34 cellular contexts compared by ENCODE assay signal in genomic region chr9:85213650-85214607, GRCh38.
DNase-seq lines count a peak whose midpoint lies in the region; ATAC-seq and TF ChIP-seq lines count a peak whose summit lies in the region.
"Had no signal": no experiment of that assay in that cellular context is flagged by ENCODE, and none has a peak within 500 bp of the region (broad histone marks: within the 10 kb centered on the region; RNA-seq: fewer than 3 reads in every experiment).

No MANE protein-coding gene starts in this region.

- TF ChIP-seq POLR2A in HCT116 (IDR thresholded peaks at IDR 0.05; ENCODE audit: borderline replicate concordance, extremely low read depth, insufficient read depth, insufficient read length) (no peak), body of pancreas (IDR thresholded peaks at IDR 0.05) (no peak), upper lobe of left lung (IDR thresholded peaks at IDR 0.05) (no peak)

- H3K27me3 Mint-ChIP-seq in Calu3 (ENCODE audit: unreplicated experiment) = no peaks in the 10 kb centered on the region
- no peaks in the 10 kb centered on the region for H3K27me3 Mint-ChIP-seq in endodermal cell (ENCODE audit: insufficient read depth)
- H3K27me3 Mint-ChIP-seq: activated B cell treated with CpG ODN at 0.5 μM for 24 hours; CD4-positive, CD25-positive, alpha-beta regulatory T cell had no signal

- H3K27ac ChIP-seq in HCT116 (ENCODE audit: low read depth, low read length) = no peak overlapping the region
- no peak overlapping the region for H3K27ac ChIP-seq in endodermal cell (ENCODE audit: low read depth, low read length)
- H3K27ac ChIP-seq in body of pancreas = no peak overlapping the region
- H3K27ac ChIP-seq in upper lobe of left lung = no peak overlapping the region
- H3K27ac ChIP-seq: ascending aorta, heart right ventricle, neutrophil, Peyer's patch, right atrium auricular region, SJSA1 had no signal

- no peak for ATAC-seq in HCT116
- ATAC-seq in body of pancreas = no peak
- no peak for ATAC-seq in upper lobe of left lung (ENCODE audit: low FRiP score in 2 of 2)
- ATAC-seq in GM18502 (IDR thresholded peaks at IDR 0.05; ENCODE audit: poor library complexity, unreplicated experiment) = no peak
- ATAC-seq in HG03342 (IDR thresholded peaks at IDR 0.05; ENCODE audit: unreplicated experiment) = no peak
- ATAC-seq: activated CD8-positive, alpha-beta memory T cell treated with anti-CD3 and anti-CD28 coated beads, Interleukin-2, amount 10 ng/mL, durations not matched to agents 7 days and 5 days; effector memory CD8-positive, alpha-beta T cell; heart right ventricle; left lobe of liver; stimulated activated naive B cell treated with anti-CD40 and anti-IgM and Interleukin-4, amounts not matched to agents 10 μg/mL and 1 μg/mL and 100 μg/mL, for 72 hours; T-cell had no signal

- no peaks in the 10 kb centered on the region for H3K36me3 ChIP-seq in HCT116 (ENCODE audit: control insufficient read depth in 1 of 2, insufficient read depth in 2 of 2, low read length in 2 of 2)
- H3K36me3 ChIP-seq in endodermal cell (ENCODE audit: control insufficient read depth, insufficient read depth, low read length) = no peaks in the 10 kb centered on the region
- no peaks in the 10 kb centered on the region for H3K36me3 ChIP-seq in body of pancreas (replicated peaks in 1 of 2; ENCODE audit: insufficient read depth in 1 of 2, low read depth in 2 of 2)
- no peaks in the 10 kb centered on the region for H3K36me3 ChIP-seq in upper lobe of left lung
- H3K36me3 ChIP-seq: ascending aorta, heart right ventricle, neutrophil, Peyer's patch, right atrium auricular region, SJSA1 had no signal

- WGBS in endodermal cell (ENCODE audit: insufficient coverage in 1 of 2, insufficient read length in 1 of 2), 2 experiments = 52 to 53% methylated on average over 4 of the region's 4 CpGs
- WGBS in body of pancreas, 2 donors = 70 to 72% methylated on average over 4 of the region's 4 CpGs
- 65 to 71% methylated on average over 4 of the region's 4 CpGs for WGBS in upper lobe of left lung, 2 donors

- H3K4me1 Mint-ChIP-seq in Calu3 (ENCODE audit: low read depth, unreplicated experiment) (peaks cover 27% of the 10 kb centered on the region), endodermal cell (peaks cover 34% of the 10 kb centered on the region)
- H3K4me1 Mint-ChIP-seq: activated B cell treated with CpG ODN at 0.5 μM for 24 hours; CD4-positive, CD25-positive, alpha-beta regulatory T cell; memory B cell; stimulated activated naive B cell treated with anti-CD40 and anti-IgM and Interleukin-4, amounts not matched to agents 10 μg/mL and 1 μg/mL and 100 μg/mL, for 72 hours; T-cell had no signal

- H3K79me2 ChIP-seq in HCT116 (ENCODE audit: insufficient read depth, low read length) = no peaks in the 10 kb centered on the region

- peaks cover 5% of the 10 kb centered on the region for H3K36me3 Mint-ChIP-seq in Calu3 (ENCODE audit: insufficient read depth, unreplicated experiment)
- H3K36me3 Mint-ChIP-seq in endodermal cell (ENCODE audit: low read depth) = no peaks in the 10 kb centered on the region
- H3K36me3 Mint-ChIP-seq: activated CD8-positive, alpha-beta memory T cell treated with anti-CD3 and anti-CD28 coated beads, Interleukin-2, amount 10 ng/mL, durations not matched to agents 7 days and 5 days; activated naive CD8-positive, alpha-beta T cell treated with anti-CD3 and anti-CD28 coated beads for 36 hours; CD4-positive, CD25-positive, alpha-beta regulatory T cell; memory B cell; stimulated activated naive B cell treated with anti-CD40 and anti-IgM and Interleukin-4, amounts not matched to agents 10 μg/mL and 1 μg/mL and 100 μg/mL, for 72 hours; T-cell; type B pancreatic cell had no signal

- no peak overlapping the region for H3K9ac ChIP-seq in HCT116 (ENCODE audit: low read length)
- H3K9ac ChIP-seq in endodermal cell (ENCODE audit: extremely low read depth, low read length, poor library complexity, severe bottlenecking) = no peak overlapping the region

- RAD21 ChIA-PET in HCT116 (lab: Charles Lee; ENCODE audit: low non-redundant PET in 1 of 2, low total read pairs in 2 of 2, uncharacterized antibody in 2 of 2, unreplicated experiment in 2 of 2) = no interaction called here

- H3K27me3 ChIP-seq in HCT116 (ENCODE audit: insufficient read depth, low read length) = 0 out of 2 replicates have a peak, but pooled peaks cover 6% of the 10 kb centered on the region
- no peaks in the 10 kb centered on the region for H3K27me3 ChIP-seq in endodermal cell (ENCODE audit: control insufficient read depth, insufficient read depth, low read length, poor library complexity, severe bottlenecking)
- H3K27me3 ChIP-seq in body of pancreas = no peaks in the 10 kb centered on the region
- H3K27me3 ChIP-seq in upper lobe of left lung = no peaks in the 10 kb centered on the region
- H3K27me3 ChIP-seq: ascending aorta, neutrophil, Peyer's patch, right atrium auricular region, SJSA1 had no signal

- DNase-seq in Calu3 (no peak), HCT116 (ENCODE audit: low read depth, low spot score) (no peak), endodermal cell (peak; percentile 62), iPS-NIHi7 (ENCODE audit: extremely low spot score) (peak; percentile 55), body of pancreas (no peak), upper lobe of left lung (no peak)
- DNase-seq: activated B cell treated with CpG ODN at 0.5 μM for 24 hours; activated CD4-positive, alpha-beta T cell treated with anti-CD3 and anti-CD28 coated beads, Interleukin-2, amount 50 U/mL, for 4 hours; activated CD8-positive, alpha-beta memory T cell treated with anti-CD3 and anti-CD28 coated beads, Interleukin-2, amount 10 ng/mL, durations not matched to agents 7 days and 5 days; activated gamma-delta T cell; activated T-cell treated with anti-CD3 and anti-CD28 coated beads, Interleukin-2, amount 50 U/mL, for 4 hours; CD4-positive, CD25-positive, alpha-beta regulatory T cell; central memory CD4-positive, alpha-beta T cell; effector memory CD8-positive, alpha-beta T cell; GOT3; heart right ventricle; Karpas-422; NCI-H1436 treated with DMSO at 0.1 percent for 48 hours; NCI-H345; Peyer's patch; posterior cingulate gyrus; small intestine; stimulated activated naive B cell treated with anti-CD40 and anti-IgM and Interleukin-4, amounts not matched to agents 10 μg/mL and 1 μg/mL and 100 μg/mL, for 72 hours; T-cell had no signal

- no peaks in the 10 kb centered on the region for H3K9me3 ChIP-seq in HCT116 (ENCODE audit: control insufficient read depth in 1 of 2, insufficient read depth in 1 of 2, low read depth in 1 of 2, low read length in 2 of 2)
- no peaks in the 10 kb centered on the region for H3K9me3 ChIP-seq in endodermal cell (ENCODE audit: control insufficient read depth, low read length)
- H3K9me3 ChIP-seq in body of pancreas = no peaks in the 10 kb centered on the region
- no peaks in the 10 kb centered on the region for H3K9me3 ChIP-seq in upper lobe of left lung
- H3K9me3 ChIP-seq: ascending aorta, heart right ventricle, neutrophil, Peyer's patch, right atrium auricular region, SJSA1 had no signal

- intact Hi-C loops in Calu3 (cut with micrococcal nuclease; ENCODE audit: unreplicated experiment) = no loop called here
- intact Hi-C loops in HCT116 (cut with micrococcal nuclease) = no loop called here
- intact Hi-C loops in body of pancreas (cut with DNase I) = no loop called here

- no peaks in the 10 kb centered on the region for H3K9me2 ChIP-seq in HCT116 (ENCODE audit: insufficient read depth)

- H3K4me3 ChIP-seq in HCT116 (replicated peaks in 1 of 2; ENCODE audit: low read depth in 1 of 2, low read length in 2 of 2) (no peak overlapping the region), endodermal cell (ENCODE audit: low read length) (no peak overlapping the region), body of pancreas (no peak overlapping the region), upper lobe of left lung (no peak overlapping the region)
- H3K4me3 ChIP-seq: ascending aorta, heart right ventricle, Peyer's patch, right atrium auricular region, SJSA1 had no signal

- no peak for TF ChIP-seq EP300 in upper lobe of left lung (IDR thresholded peaks at IDR 0.05)

- H3K9me3 Mint-ChIP-seq in Calu3 (ENCODE audit: low read depth, unreplicated experiment) (no peaks in the 10 kb centered on the region), endodermal cell (no peaks in the 10 kb centered on the region)
- H3K9me3 Mint-ChIP-seq: activated B cell treated with CpG ODN at 0.5 μM for 24 hours; activated naive CD8-positive, alpha-beta T cell treated with anti-CD3 and anti-CD28 coated beads for 36 hours; effector memory CD8-positive, alpha-beta T cell; memory B cell; T-cell had no signal

- H4K20me1 ChIP-seq in HCT116 (ENCODE audit: insufficient read depth) = no peaks in the 10 kb centered on the region

- H3K27ac Mint-ChIP-seq in Calu3 (ENCODE audit: unreplicated experiment) (peak overlapping the region; percentile 69), endodermal cell (no peak overlapping the region)
- H3K27ac Mint-ChIP-seq: activated B cell treated with CpG ODN at 0.5 μM for 24 hours; activated CD8-positive, alpha-beta memory T cell treated with anti-CD3 and anti-CD28 coated beads, Interleukin-2, amount 10 ng/mL, durations not matched to agents 7 days and 5 days; activated naive CD8-positive, alpha-beta T cell treated with anti-CD3 and anti-CD28 coated beads for 36 hours; CD4-positive, CD25-positive, alpha-beta regulatory T cell; effector memory CD8-positive, alpha-beta T cell; memory B cell; stimulated activated naive B cell treated with anti-CD40 and anti-IgM and Interleukin-4, amounts not matched to agents 10 μg/mL and 1 μg/mL and 100 μg/mL, for 72 hours; T-cell; type B pancreatic cell had no signal

- CTCF ChIA-PET in Calu3 (lab: Charles Lee) = no interaction called here
- CTCF ChIA-PET in HCT116 (lab: Charles Lee) = no interaction called here

- no peak for TF ChIP-seq CTCF in Calu3 (IDR thresholded peaks at IDR 0.05; ENCODE audit: unreplicated experiment)
- TF ChIP-seq CTCF in HCT116 (IDR thresholded peaks at IDR 0.05 in 2 of 3, conservative IDR thresholded peaks at IDR 0.05 in 1 of 3; ENCODE audit: borderline replicate concordance in 1 of 3, insufficient read depth in 1 of 3, low read depth in 2 of 3, low read length in 2 of 3) = no peak
- TF ChIP-seq CTCF in endodermal cell (conservative IDR thresholded peaks at IDR 0.05) = no peak
- no peak for TF ChIP-seq CTCF in body of pancreas (IDR thresholded peaks at IDR 0.05)
- no peak for TF ChIP-seq CTCF in upper lobe of left lung (IDR thresholded peaks at IDR 0.05)

- H3K4me1 ChIP-seq in HCT116 (ENCODE audit: control insufficient read depth in 1 of 2, insufficient read depth in 2 of 2, low read length in 2 of 2) (peaks cover 14 to 27% of the 10 kb centered on the region in 2 experiments), endodermal cell (ENCODE audit: control insufficient read depth, insufficient read depth, low read length) (peaks cover 14% of the 10 kb centered on the region), body of pancreas (no peaks in the 10 kb centered on the region), upper lobe of left lung (no peaks in the 10 kb centered on the region)
- H3K4me1 ChIP-seq: heart right ventricle, Peyer's patch, right atrium auricular region, SJSA1 had no signal

- BruUV-seq in Calu3 (replicated peaks; lab: Mats Ljungman, UMichigan) (no TSS peak), HCT116 (replicated peaks; lab: Mats Ljungman, UMichigan) (no TSS peak)

- H3K4me2 ChIP-seq in HCT116 (ENCODE audit: low read length) = peak overlapping the region; percentile 68; the same call in 1 of the 2 replicates

- no peak overlapping the region for H3K4me3 Mint-ChIP-seq in Calu3 (ENCODE audit: low read depth, unreplicated experiment)
- no peak overlapping the region for H3K4me3 Mint-ChIP-seq in endodermal cell
- H3K4me3 Mint-ChIP-seq: activated B cell treated with CpG ODN at 0.5 μM for 24 hours; activated CD8-positive, alpha-beta memory T cell treated with anti-CD3 and anti-CD28 coated beads, Interleukin-2, amount 10 ng/mL, durations not matched to agents 7 days and 5 days; activated naive CD8-positive, alpha-beta T cell treated with anti-CD3 and anti-CD28 coated beads for 36 hours; activated T-cell treated with anti-CD3 and anti-CD28 coated beads, Interleukin-2, amount 50 U/mL, for 4 hours; CD4-positive, CD25-positive, alpha-beta regulatory T cell; effector memory CD8-positive, alpha-beta T cell; memory B cell; stimulated activated naive B cell treated with anti-CD40 and anti-IgM and Interleukin-4, amounts not matched to agents 10 μg/mL and 1 μg/mL and 100 μg/mL, for 72 hours; T-cell; type B pancreatic cell had no signal

- TF ChIP-seq RAD21 in HCT116 (IDR thresholded peaks at IDR 0.05; ENCODE audit: low read depth) = no peak

- H2AFZ ChIP-seq in HCT116 (ENCODE audit: low read depth, low read length, poor library complexity, severe bottlenecking) = no peak overlapping the region

- POLR2A ChIA-PET in HCT116 (lab: Charles Lee) = no interaction called here

Comparison
In these comparisons a context has a peak if more than half of its experiments do, and no peak if none do; other contexts are left out.
1. DNase-seq: peak in endodermal cell (single experiment) and iPS-NIHi7 (single experiment); none in Calu3 (single experiment), HCT116 (single experiment), body of pancreas (0 of 4) and upper lobe of left lung (0 of 2).